1 cellular context compared by ENCODE assay signal in the genomic region with DNA sequence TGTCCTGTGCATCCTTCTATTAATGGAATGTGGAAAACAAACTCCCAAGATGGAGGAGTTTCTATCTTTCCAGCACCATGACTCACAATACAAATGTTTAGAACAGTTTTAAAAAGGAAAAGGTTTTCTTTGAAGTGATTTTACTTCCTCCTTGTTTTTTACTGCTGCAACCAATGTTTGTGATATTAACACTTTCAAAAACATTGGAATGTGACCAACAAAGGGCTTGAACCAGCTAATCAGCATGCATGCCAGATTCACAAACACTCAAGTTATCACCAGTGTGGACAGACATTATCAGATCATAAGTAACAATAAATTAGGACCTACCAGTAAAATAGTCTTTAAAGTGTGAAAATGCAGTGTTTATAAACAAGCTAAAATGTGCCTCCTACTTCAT.
TF ChIP-seq lines count a peak whose summit lies in the region.

No MANE protein-coding gene starts in this region.

TF ChIP-seq in GM23338, 12 proteins besides CTCF, POLR2A, EP300 and RAD21 (continued from another document):
- TF ChIP-seq, protein P1, sequence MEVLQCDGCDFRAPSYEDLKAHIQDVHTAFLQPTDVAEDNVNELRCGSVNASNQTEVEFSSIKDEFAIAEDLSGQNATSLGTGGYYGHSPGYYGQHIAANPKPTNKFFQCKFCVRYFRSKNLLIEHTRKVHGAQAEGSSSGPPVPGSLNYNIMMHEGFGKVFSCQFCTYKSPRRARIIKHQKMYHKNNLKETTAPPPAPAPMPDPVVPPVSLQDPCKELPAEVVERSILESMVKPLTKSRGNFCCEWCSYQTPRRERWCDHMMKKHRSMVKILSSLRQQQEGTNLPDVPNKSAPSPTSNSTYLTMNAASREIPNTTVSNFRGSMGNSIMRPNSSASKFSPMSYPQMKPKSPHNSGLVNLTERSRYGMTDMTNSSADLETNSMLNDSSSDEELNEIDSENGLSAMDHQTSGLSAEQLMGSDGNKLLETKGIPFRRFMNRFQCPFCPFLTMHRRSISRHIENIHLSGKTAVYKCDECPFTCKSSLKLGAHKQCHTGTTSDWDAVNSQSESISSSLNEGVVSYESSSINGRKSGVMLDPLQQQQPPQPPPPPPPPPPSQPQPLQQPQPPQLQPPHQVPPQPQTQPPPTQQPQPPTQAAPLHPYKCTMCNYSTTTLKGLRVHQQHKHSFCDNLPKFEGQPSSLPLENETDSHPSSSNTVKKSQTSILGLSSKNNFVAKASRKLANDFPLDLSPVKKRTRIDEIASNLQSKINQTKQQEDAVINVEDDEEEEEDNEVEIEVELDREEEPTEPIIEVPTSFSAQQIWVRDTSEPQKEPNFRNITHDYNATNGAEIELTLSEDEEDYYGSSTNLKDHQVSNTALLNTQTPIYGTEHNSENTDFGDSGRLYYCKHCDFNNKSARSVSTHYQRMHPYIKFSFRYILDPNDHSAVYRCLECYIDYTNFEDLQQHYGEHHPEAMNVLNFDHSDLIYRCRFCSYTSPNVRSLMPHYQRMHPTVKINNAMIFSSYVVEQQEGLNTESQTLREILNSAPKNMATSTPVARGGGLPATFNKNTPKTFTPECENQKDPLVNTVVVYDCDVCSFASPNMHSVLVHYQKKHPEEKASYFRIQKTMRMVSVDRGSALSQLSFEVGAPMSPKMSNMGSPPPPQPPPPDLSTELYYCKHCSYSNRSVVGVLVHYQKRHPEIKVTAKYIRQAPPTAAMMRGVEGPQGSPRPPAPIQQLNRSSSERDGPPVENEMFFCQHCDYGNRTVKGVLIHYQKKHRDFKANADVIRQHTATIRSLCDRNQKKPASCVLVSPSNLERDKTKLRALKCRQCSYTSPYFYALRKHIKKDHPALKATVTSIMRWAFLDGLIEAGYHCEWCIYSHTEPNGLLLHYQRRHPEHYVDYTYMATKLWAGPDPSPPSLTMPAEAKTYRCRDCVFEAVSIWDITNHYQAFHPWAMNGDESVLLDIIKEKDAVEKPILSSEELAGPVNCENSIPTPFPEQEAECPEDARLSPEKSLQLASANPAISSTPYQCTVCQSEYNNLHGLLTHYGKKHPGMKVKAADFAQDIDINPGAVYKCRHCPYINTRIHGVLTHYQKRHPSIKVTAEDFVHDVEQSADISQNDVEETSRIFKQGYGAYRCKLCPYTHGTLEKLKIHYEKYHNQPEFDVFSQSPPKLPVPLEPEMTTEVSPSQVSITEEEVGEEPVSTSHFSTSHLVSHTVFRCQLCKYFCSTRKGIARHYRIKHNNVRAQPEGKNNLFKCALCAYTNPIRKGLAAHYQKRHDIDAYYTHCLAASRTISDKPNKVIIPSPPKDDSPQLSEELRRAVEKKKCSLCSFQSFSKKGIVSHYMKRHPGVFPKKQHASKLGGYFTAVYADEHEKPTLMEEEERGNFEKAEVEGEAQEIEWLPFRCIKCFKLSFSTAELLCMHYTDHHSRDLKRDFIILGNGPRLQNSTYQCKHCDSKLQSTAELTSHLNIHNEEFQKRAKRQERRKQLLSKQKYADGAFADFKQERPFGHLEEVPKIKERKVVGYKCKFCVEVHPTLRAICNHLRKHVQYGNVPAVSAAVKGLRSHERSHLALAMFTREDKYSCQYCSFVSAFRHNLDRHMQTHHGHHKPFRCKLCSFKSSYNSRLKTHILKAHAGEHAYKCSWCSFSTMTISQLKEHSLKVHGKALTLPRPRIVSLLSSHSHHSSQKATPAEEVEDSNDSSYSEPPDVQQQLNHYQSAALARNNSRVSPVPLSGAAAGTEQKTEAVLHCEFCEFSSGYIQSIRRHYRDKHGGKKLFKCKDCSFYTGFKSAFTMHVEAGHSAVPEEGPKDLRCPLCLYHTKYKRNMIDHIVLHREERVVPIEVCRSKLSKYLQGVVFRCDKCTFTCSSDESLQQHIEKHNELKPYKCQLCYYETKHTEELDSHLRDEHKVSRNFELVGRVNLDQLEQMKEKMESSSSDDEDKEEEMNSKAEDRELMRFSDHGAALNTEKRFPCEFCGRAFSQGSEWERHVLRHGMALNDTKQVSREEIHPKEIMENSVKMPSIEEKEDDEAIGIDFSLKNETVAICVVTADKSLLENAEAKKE (CRISPR knock-in tag; IDR thresholded peaks at IDR 0.05), result no peak
- no peak for TF ChIP-seq ZNF331 (CRISPR knock-in tag; IDR thresholded peaks at IDR 0.05; ENCODE audit: low read depth)
- TF ChIP-seq EZH2phosphoT487 (IDR thresholded peaks at IDR 0.05; ENCODE audit: unreplicated experiment), result no peak
- TF ChIP-seq ZNF114 (CRISPR knock-in tag; IDR thresholded peaks at IDR 0.05), result no peak
- no peak for TF ChIP-seq EZH2 (IDR thresholded peaks at IDR 0.05; ENCODE audit: low read depth, unreplicated experiment)
- no peak for TF ChIP-seq JUNB (IDR thresholded peaks at IDR 0.05; ENCODE audit: unreplicated experiment)
- no peak for TF ChIP-seq POLR2AphosphoS5 (IDR thresholded peaks at IDR 0.05; ENCODE audit: low read depth)
- no peak for TF ChIP-seq STAT1 (IDR thresholded peaks at IDR 0.05; ENCODE audit: unreplicated experiment)
- no peak for TF ChIP-seq ETS1 (IDR thresholded peaks at IDR 0.05)
